8 cellular contexts compared by ENCODE assay signal in genomic region chr17:48908853-48909394, GRCh38. TPM values are rescaled to one million over a fixed set of nuclear protein-coding genes. Genes with fewer than 3 reads are reported as not detected.
DNase-seq lines count a peak whose midpoint lies in the region; ATAC-seq and TF ChIP-seq lines count a peak whose summit lies in the region.

No MANE protein-coding gene starts in this region.

- ATAC-seq in HG02852 (IDR thresholded peaks at IDR 0.05; ENCODE audit: unreplicated experiment) (peak; percentile 49), GM18519 (IDR thresholded peaks at IDR 0.05; ENCODE audit: low FRiP score, unreplicated experiment) (no peak)

- peaks cover 61% of the 10 kb centered on the region for H3K4me1 Mint-ChIP-seq in brain

- H3K9me3 Mint-ChIP-seq in brain, result no peaks in the 10 kb centered on the region

- H3K36me3 Mint-ChIP-seq in brain, result peaks cover 39% of the 10 kb centered on the region

- H3K4me1 ChIP-seq in iPS-15b (ENCODE audit: control insufficient read depth, insufficient read depth, low read length), result peaks cover 10% of the 10 kb centered on the region
- H3K4me1 ChIP-seq in skeletal muscle tissue (ENCODE audit: control insufficient read depth in 3 of 3, insufficient read depth in 3 of 3, low read length in 3 of 3), result peaks cover 18 to 27% (median 25%) of the 10 kb centered on the region in 3 donors

- DNase-seq in GM12864 (ENCODE audit: low read depth) (peak; percentile 70), NCI-H2029 (lab: John Stamatoyannopoulos, UW) (peak; percentile 71), UCSD-AML1 (lab: John Stamatoyannopoulos, UW; ENCODE audit: unreplicated experiment) (peak; percentile 94)

- H3K27ac Mint-ChIP-seq in brain, result peak overlapping the region; percentile 90 to 96 (median 95)

- H3K4me3 Mint-ChIP-seq in brain, result peak overlapping the region; percentile 92 to 98 (median 96)

- H3K27ac ChIP-seq in skeletal muscle tissue (ENCODE audit: low read depth, low read length), result peak overlapping the region; percentile 88

- H3K27me3 ChIP-seq in iPS-15b (ENCODE audit: control insufficient read depth, insufficient read depth, low read length), result no peaks in the 10 kb centered on the region
- H3K27me3 ChIP-seq in skeletal muscle tissue (ENCODE audit: control insufficient read depth in 3 of 3, insufficient read depth in 3 of 3, low read length in 3 of 3), result no peaks in the 10 kb centered on the region

- H3K9ac ChIP-seq in iPS-15b (ENCODE audit: low read depth, low read length), result peak overlapping the region; percentile 70
- peak overlapping the region; percentile 63 to 88 (median 72) for H3K9ac ChIP-seq in skeletal muscle tissue (ENCODE audit: low read depth in 1 of 3, low read length in 3 of 3)

- H3K27me3 Mint-ChIP-seq in brain, result peaks cover 10% of the 10 kb centered on the region

- H3K4me3 ChIP-seq in GM12864 (ENCODE audit: low read depth, low read length) (peak overlapping the region; percentile 77), iPS-15b (ENCODE audit: low read depth, low read length) (peak overlapping the region; percentile 97), skeletal muscle tissue (ENCODE audit: low read length in 3 of 3) (peak overlapping the region; percentile 78 to 96 (median 88))

- TF ChIP-seq CTCF in GM12864 (IDR thresholded peaks at IDR 0.05; ENCODE audit: low read depth, low read length, missing control alignments), result no peak
- TF ChIP-seq CTCF in brain (conservative IDR thresholded peaks at IDR 0.05), result no peak

- H3K36me3 ChIP-seq in iPS-15b (ENCODE audit: control insufficient read depth, insufficient read depth, low read length) (peaks cover 18% of the 10 kb centered on the region), skeletal muscle tissue (ENCODE audit: control insufficient read depth in 3 of 3, insufficient read depth in 3 of 3, low read length in 3 of 3) (peaks cover 2 to 16% (median 14%) of the 10 kb centered on the region in 3 donors)

- H3K9me3 ChIP-seq in iPS-15b (ENCODE audit: control insufficient read depth, insufficient read depth, low read length) (no peaks in the 10 kb centered on the region), skeletal muscle tissue (ENCODE audit: control insufficient read depth in 3 of 3, low read length in 3 of 3) (no peaks in the 10 kb centered on the region)

RNA-seq across cellular contexts. Expression of gene UBE2Z, which starts 0.7 kb away (rescaled TPM):
- 73.5 TPM for polyA plus RNA-seq in brain (ENCODE audit: insufficient read depth, low read depth, low replicate concordance)
- total RNA-seq in skeletal muscle tissue, result 29.2 TPM

RNA-seq across cellular contexts. Expression of gene ATP5MC1, which starts 16.3 kb away (rescaled TPM):
- polyA plus RNA-seq in brain (ENCODE audit: insufficient read depth, low read depth, low replicate concordance), result 329 TPM
- total RNA-seq in skeletal muscle tissue, result 42.8 TPM

RNA-seq across cellular contexts. Expression of gene SNF8, which starts 35.7 kb away (rescaled TPM):
- 140 TPM for polyA plus RNA-seq in brain (ENCODE audit: insufficient read depth, low read depth, low replicate concordance)
- total RNA-seq in skeletal muscle tissue, result 47.5 TPM

RNA-seq across cellular contexts. Expression of gene GIP, which starts 59.5 kb away (rescaled TPM):
- not detected for polyA plus RNA-seq in brain (ENCODE audit: insufficient read depth, low read depth, low replicate concordance)
- not detected for total RNA-seq in skeletal muscle tissue
